In genomic region chr19:3700242-3701032, GRCh38 we compare ENCODE assay signal across 8 cellular contexts. TPM values are rescaled to one million over a fixed set of nuclear protein-coding genes. Genes with fewer than 3 reads are reported as not detected.
DNase-seq lines count a peak whose midpoint lies in the region; TF ChIP-seq lines count a peak whose summit lies in the region.

Gene PIP5K1C (minus strand): TSS chr19:3700468. CDS start chr19:3700390, 78 bp downstream.

- WGBS in ovary, 3 donors = 2 to 3% (median 3%) methylated on average over 55 to 80 of the region's 82 CpGs
- 11 to 14% methylated on average over 11 to 18 of the region's 82 CpGs for WGBS in thyroid gland, 2 donors

- in situ Hi-C loops in G401 (cut with HindIII; ENCODE audit: low sequenced_read_pairs) (no loop called here), SK-MEL-5 (cut with HindIII; ENCODE audit: low pct_unique_long_range_greater_than_20kb, low sequenced_read_pairs) (no loop called here)

- CTCF ChIA-PET in activated naive CD4-positive, alpha-beta T cell treated with anti-CD3 and anti-CD28 coated beads, Interleukin-2, amount 10 ng/mL, durations not matched to agents 7 days and 5 days (lab: Charles Lee) = interaction anchor here (0.6 to 3.2 kb wide), 5 partner anchors 10 to 33 kb away, joined by 3 to 16 read pairs (median 9); no protein-coding TSS in a partner anchor

- peaks cover 10% of the 10 kb centered on the region for H3K27me3 Mint-ChIP-seq in activated naive CD4-positive, alpha-beta T cell treated with anti-CD3 and anti-CD28 coated beads, Interleukin-2, amount 10 ng/mL, durations not matched to agents 7 days and 5 days

- H3K9me3 ChIP-seq in ovary (no peaks in the 10 kb centered on the region), thyroid gland (no peaks in the 10 kb centered on the region)

- TF ChIP-seq POLR2A in ovary (IDR thresholded peaks at IDR 0.05) (peak; percentile 40), thyroid gland (IDR thresholded peaks at IDR 0.05) (peak in 1 of 2 donors; percentile 83)

- intact Hi-C loops in ovary (cut with DNase I) (loop anchor here in 3 of 4 donors (2.0 to 5.0 kb wide), 2 partner anchors 33 to 34 kb away; no protein-coding TSS in a partner anchor), thyroid gland (cut with DNase I) (loop anchor here (2.0 kb wide), 1 partner anchor 36 kb away; no protein-coding TSS in a partner anchor)

- DNase-seq in G401 (ENCODE audit: low spot score) (peak; percentile 88), GOT3 (lab: John Stamatoyannopoulos, UW) (peak; percentile 71), LoVo (ENCODE audit: low spot score) (peak; percentile 92), SK-MEL-5 (ENCODE audit: low read depth, low spot score) (peak; percentile 77), glomerular visceral epithelial cell (ENCODE audit: extremely low spot score) (peak; percentile 90), ovary (peak; percentile 85 to 95 (median 93)), thyroid gland (peak; percentile 88 to 89)
- DNase-seq in activated naive CD4-positive, alpha-beta T cell treated with anti-CD3 and anti-CD28 coated beads, Interleukin-2, amount 10 ng/mL, durations not matched to agents 7 days and 5 days = peak; percentile 93

- H3K27ac ChIP-seq in ovary = peak within 1 kb of the TSS; percentile 26 to 79
- peak within 1 kb of the TSS; percentile 76 to 84 (median 78) for H3K27ac ChIP-seq in thyroid gland

- TF ChIP-seq EP300 in ovary (IDR thresholded peaks at IDR 0.05) = no peak

- H3K27me3 ChIP-seq in ovary (no peaks in the 10 kb centered on the region), thyroid gland (no peaks in the 10 kb centered on the region)

- no peaks in the 10 kb centered on the region for H3K9me3 Mint-ChIP-seq in activated naive CD4-positive, alpha-beta T cell treated with anti-CD3 and anti-CD28 coated beads, Interleukin-2, amount 10 ng/mL, durations not matched to agents 7 days and 5 days

- no peaks in the 10 kb centered on the region for H3K36me3 ChIP-seq in ovary
- no peaks in the 10 kb centered on the region for H3K36me3 ChIP-seq in thyroid gland

- peaks cover 2% of the 10 kb centered on the region for H3K36me3 Mint-ChIP-seq in activated naive CD4-positive, alpha-beta T cell treated with anti-CD3 and anti-CD28 coated beads, Interleukin-2, amount 10 ng/mL, durations not matched to agents 7 days and 5 days

- peak within 1 kb of the TSS; percentile 83 for H3K27ac Mint-ChIP-seq in activated naive CD4-positive, alpha-beta T cell treated with anti-CD3 and anti-CD28 coated beads, Interleukin-2, amount 10 ng/mL, durations not matched to agents 7 days and 5 days

- H3K4me1 ChIP-seq in ovary (ENCODE audit: insufficient read depth) = peaks cover 12% of the 10 kb centered on the region
- peaks cover 11 to 17% of the 10 kb centered on the region in 2 donors for H3K4me1 ChIP-seq in thyroid gland

- H3K4me1 Mint-ChIP-seq in activated naive CD4-positive, alpha-beta T cell treated with anti-CD3 and anti-CD28 coated beads, Interleukin-2, amount 10 ng/mL, durations not matched to agents 7 days and 5 days = peaks cover 19% of the 10 kb centered on the region

- peak within 1 kb of the TSS; percentile 92 for H3K4me3 Mint-ChIP-seq in activated naive CD4-positive, alpha-beta T cell treated with anti-CD3 and anti-CD28 coated beads, Interleukin-2, amount 10 ng/mL, durations not matched to agents 7 days and 5 days

- H3K4me3 ChIP-seq in ovary (peak within 1 kb of the TSS; percentile 88), thyroid gland (replicated peaks in 1 of 3) (peak within 1 kb of the TSS; percentile 65 to 89 (median 70))

- TF ChIP-seq CTCF in ovary (IDR thresholded peaks at IDR 0.05) = peak; percentile 72 to 94 (median 93)
- peak in 5 of 6 experiments; percentile 54 to 92 (median 90) for TF ChIP-seq CTCF in thyroid gland (IDR thresholded peaks at IDR 0.05)

RNA-seq across cellular contexts. Expression of gene PIP5K1C, which starts in this region (rescaled TPM):
- 5.3 and 13.0 TPM in 2 replicates for total RNA-seq in G401 (2014; rRNA removed; shearing (Covaris generic))
- total RNA-seq in SK-MEL-5 (2014; rRNA removed; shearing (Covaris generic)) = 4.9 and 6.7 TPM in 2 replicates
- polyA plus RNA-seq in SK-MEL-5 (2015; cell fraction: cytosol; rRNA removed) = 19.7 and 25.7 TPM in 2 replicates
- 15.4 and 22.7 TPM in 2 replicates for polyA plus RNA-seq in SK-MEL-5 (2015; cell fraction: nucleus; rRNA removed)
- 10 to 100 TPM; 11.3 to 41.7 (median 32.9) TPM for total RNA-seq in ovary
- 10 to 100 TPM in 1 of 2 donors, 1 to 10 TPM in 1; 6.0 to 23.3 TPM for polyA plus RNA-seq in ovary
- 10 to 100 TPM; 23.2 to 42.4 (median 35.0) TPM for total RNA-seq in thyroid gland

Comparison
In these comparisons a context has a peak if more than half of its experiments do, and no peak if none do; other contexts are left out.
1. Peak in every context shown above with its lines: DNase-seq, H3K4me3 ChIP-seq and H3K27ac ChIP-seq.